Comparison of ENCODE assay signal across 1 cellular context in genomic region chr2:190334479-190335224, GRCh38.
A peak's percentile ranks its signal among the peaks of the same experiment; 100 is the strongest.
TF ChIP-seq lines count a peak whose summit lies in the region.

No MANE protein-coding gene starts in this region.

TF ChIP-seq in HepG2, 621 proteins besides CTCF, POLR2A, EP300 and RAD21 (continued from another document and continues in another):
- TF ChIP-seq HMGA1 (CRISPR knock-in tag; conservative IDR thresholded peaks at IDR 0.05) (no peak), CAMTA2 (CRISPR knock-in tag; IDR thresholded peaks at IDR 0.05; ENCODE audit: borderline replicate concordance) (no peak), TARDBP (CRISPR knock-in tag; IDR thresholded peaks at IDR 0.05) (peak; percentile 38; the same call in 1 of the 2 replicates), ZNF20 (CRISPR knock-in tag; IDR thresholded peaks at IDR 0.05) (no peak; the same call in 1 of the 2 replicates), ATF1 (CRISPR knock-in tag; IDR thresholded peaks at IDR 0.05) (no peak; the same call in none of the 2 replicates), SOX6 (IDR thresholded peaks at IDR 0.05) (no peak), SOX6 (CRISPR knock-in tag; IDR thresholded peaks at IDR 0.05) (peak; percentile 85), ZBTB1 (CRISPR knock-in tag; IDR thresholded peaks at IDR 0.05; ENCODE audit: borderline replicate concordance) (no peak), ZNF318 (CRISPR knock-in tag; IDR thresholded peaks at IDR 0.05) (no peak), ZNF281 (CRISPR knock-in tag; IDR thresholded peaks at IDR 0.05; ENCODE audit: borderline replicate concordance) (peak; percentile 39; the same call in 1 of the 2 replicates), KLF12 (CRISPR knock-in tag; IDR thresholded peaks at IDR 0.05; ENCODE audit: borderline replicate concordance) (no peak), ZNF33A (CRISPR knock-in tag; IDR thresholded peaks at IDR 0.05; ENCODE audit: borderline replicate concordance) (no peak), HNF4A (CRISPR knock-in tag; IDR thresholded peaks at IDR 0.05) (peak; percentile 97), STAT5B (CRISPR knock-in tag; IDR thresholded peaks at IDR 0.05) (no peak), HOXD1 (CRISPR knock-in tag; IDR thresholded peaks at IDR 0.05) (no peak), RFX3 (CRISPR knock-in tag; IDR thresholded peaks at IDR 0.05) (no peak), PRDM4 (CRISPR knock-in tag; IDR thresholded peaks at IDR 0.05; ENCODE audit: borderline replicate concordance) (no peak), ZFP41 (CRISPR knock-in tag; IDR thresholded peaks at IDR 0.05; ENCODE audit: borderline replicate concordance) (no peak), MYC (CRISPR knock-in tag; IDR thresholded peaks at IDR 0.05; ENCODE audit: borderline replicate concordance) (no peak), CCDC6 (CRISPR knock-in tag; IDR thresholded peaks at IDR 0.05) (no peak), ZNF598 (CRISPR knock-in tag; IDR thresholded peaks at IDR 0.05; ENCODE audit: borderline replicate concordance) (no peak), NCOR1 (IDR thresholded peaks at IDR 0.05; ENCODE audit: borderline replicate concordance, low read length) (peak; percentile 70), ZNF343 (CRISPR knock-in tag; IDR thresholded peaks at IDR 0.05) (no peak), MEIS1 (CRISPR knock-in tag; IDR thresholded peaks at IDR 0.05; ENCODE audit: borderline replicate concordance) (no peak), SP1 (IDR thresholded peaks at IDR 0.05) (no peak), SP1 (CRISPR knock-in tag; IDR thresholded peaks at IDR 0.05) (no peak), ZNF652 (CRISPR knock-in tag; IDR thresholded peaks at IDR 0.05; ENCODE audit: borderline replicate concordance, low read depth) (peak; percentile 58; the same call in 1 of the 2 replicates), CHD4 (IDR thresholded peaks at IDR 0.05; ENCODE audit: borderline replicate concordance, low read length) (peak; percentile 79; the same call in 1 of the 2 replicates), ZBTB38 (CRISPR knock-in tag; IDR thresholded peaks at IDR 0.05) (no peak), MBD4 (IDR thresholded peaks at IDR 0.05; ENCODE audit: borderline replicate concordance, low read length) (no peak)
- TF ChIP-seq, protein P1, sequence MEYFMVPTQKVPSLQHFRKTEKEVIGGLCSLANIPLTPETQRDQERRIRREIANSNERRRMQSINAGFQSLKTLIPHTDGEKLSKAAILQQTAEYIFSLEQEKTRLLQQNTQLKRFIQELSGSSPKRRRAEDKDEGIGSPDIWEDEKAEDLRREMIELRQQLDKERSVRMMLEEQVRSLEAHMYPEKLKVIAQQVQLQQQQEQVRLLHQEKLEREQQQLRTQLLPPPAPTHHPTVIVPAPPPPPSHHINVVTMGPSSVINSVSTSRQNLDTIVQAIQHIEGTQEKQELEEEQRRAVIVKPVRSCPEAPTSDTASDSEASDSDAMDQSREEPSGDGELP (IDR thresholded peaks at IDR 0.05; ENCODE audit: borderline replicate concordance, low read depth) = no peak
- TF ChIP-seq, protein P2, sequence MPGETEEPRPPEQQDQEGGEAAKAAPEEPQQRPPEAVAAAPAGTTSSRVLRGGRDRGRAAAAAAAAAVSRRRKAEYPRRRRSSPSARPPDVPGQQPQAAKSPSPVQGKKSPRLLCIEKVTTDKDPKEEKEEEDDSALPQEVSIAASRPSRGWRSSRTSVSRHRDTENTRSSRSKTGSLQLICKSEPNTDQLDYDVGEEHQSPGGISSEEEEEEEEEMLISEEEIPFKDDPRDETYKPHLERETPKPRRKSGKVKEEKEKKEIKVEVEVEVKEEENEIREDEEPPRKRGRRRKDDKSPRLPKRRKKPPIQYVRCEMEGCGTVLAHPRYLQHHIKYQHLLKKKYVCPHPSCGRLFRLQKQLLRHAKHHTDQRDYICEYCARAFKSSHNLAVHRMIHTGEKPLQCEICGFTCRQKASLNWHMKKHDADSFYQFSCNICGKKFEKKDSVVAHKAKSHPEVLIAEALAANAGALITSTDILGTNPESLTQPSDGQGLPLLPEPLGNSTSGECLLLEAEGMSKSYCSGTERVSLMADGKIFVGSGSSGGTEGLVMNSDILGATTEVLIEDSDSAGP (CRISPR knock-in tag; IDR thresholded peaks at IDR 0.05; ENCODE audit: borderline replicate concordance) = no peak
- TF ChIP-seq, protein P3, sequence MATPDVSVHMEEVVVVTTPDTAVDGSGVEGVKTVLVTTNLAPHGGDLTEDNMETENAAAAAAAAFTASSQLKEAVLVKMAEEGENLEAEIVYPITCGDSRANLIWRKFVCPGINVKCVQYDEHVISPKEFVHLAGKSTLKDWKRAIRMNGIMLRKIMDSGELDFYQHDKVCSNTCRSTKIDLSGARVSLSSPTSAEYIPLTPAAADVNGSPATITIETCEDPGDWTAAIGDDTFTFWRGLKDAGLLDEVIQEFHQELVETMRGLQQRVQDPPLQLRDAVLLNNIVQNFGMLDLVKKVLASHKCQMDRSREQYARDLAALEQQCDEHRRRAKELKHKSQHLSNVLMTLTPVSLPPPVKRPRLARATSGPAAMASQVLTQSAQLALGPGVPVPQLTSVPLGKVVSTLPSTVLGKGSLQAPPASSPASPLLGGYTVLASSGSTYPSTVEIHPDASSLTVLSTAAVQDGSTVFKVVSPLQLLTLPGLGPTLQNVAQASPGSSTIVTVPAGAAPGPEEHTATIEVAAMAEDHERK (CRISPR knock-in tag; IDR thresholded peaks at IDR 0.05; ENCODE audit: low read depth) = no peak
- TF ChIP-seq, protein P4, sequence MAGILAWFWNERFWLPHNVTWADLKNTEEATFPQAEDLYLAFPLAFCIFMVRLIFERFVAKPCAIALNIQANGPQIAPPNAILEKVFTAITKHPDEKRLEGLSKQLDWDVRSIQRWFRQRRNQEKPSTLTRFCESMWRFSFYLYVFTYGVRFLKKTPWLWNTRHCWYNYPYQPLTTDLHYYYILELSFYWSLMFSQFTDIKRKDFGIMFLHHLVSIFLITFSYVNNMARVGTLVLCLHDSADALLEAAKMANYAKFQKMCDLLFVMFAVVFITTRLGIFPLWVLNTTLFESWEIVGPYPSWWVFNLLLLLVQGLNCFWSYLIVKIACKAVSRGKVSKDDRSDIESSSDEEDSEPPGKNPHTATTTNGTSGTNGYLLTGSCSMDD (CRISPR knock-in tag; IDR thresholded peaks at IDR 0.05) = no peak
- TF ChIP-seq, protein P5, sequence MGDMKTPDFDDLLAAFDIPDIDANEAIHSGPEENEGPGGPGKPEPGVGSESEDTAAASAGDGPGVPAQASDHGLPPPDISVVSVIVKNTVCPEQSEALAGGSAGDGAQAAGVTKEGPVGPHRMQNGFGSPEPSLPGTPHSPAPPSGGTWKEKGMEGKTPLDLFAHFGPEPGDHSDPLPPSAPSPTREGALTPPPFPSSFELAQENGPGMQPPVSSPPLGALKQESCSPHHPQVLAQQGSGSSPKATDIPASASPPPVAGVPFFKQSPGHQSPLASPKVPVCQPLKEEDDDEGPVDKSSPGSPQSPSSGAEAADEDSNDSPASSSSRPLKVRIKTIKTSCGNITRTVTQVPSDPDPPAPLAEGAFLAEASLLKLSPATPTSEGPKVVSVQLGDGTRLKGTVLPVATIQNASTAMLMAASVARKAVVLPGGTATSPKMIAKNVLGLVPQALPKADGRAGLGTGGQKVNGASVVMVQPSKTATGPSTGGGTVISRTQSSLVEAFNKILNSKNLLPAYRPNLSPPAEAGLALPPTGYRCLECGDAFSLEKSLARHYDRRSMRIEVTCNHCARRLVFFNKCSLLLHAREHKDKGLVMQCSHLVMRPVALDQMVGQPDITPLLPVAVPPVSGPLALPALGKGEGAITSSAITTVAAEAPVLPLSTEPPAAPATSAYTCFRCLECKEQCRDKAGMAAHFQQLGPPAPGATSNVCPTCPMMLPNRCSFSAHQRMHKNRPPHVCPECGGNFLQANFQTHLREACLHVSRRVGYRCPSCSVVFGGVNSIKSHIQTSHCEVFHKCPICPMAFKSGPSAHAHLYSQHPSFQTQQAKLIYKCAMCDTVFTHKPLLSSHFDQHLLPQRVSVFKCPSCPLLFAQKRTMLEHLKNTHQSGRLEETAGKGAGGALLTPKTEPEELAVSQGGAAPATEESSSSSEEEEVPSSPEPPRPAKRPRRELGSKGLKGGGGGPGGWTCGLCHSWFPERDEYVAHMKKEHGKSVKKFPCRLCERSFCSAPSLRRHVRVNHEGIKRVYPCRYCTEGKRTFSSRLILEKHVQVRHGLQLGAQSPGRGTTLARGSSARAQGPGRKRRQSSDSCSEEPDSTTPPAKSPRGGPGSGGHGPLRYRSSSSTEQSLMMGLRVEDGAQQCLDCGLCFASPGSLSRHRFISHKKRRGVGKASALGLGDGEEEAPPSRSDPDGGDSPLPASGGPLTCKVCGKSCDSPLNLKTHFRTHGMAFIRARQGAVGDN (CRISPR knock-in tag; IDR thresholded peaks at IDR 0.05) = no peak
